ENCODE assay signal across 1 cellular context in genomic region chr7:94561841-94562514, GRCh38.
TF ChIP-seq lines count a peak whose summit lies in the region.

No MANE protein-coding gene starts in this region.

TF ChIP-seq in HepG2, 621 proteins besides CTCF, POLR2A, EP300 and RAD21 (continued from another document and continues in another):
- 0 out of 2 replicates have a peak, but pooled peaks have one; percentile 36 for TF ChIP-seq TEF (CRISPR knock-in tag; IDR thresholded peaks at IDR 0.05)
- TF ChIP-seq ZNF800 (CRISPR knock-in tag; IDR thresholded peaks at IDR 0.05): peak; percentile 79
- TF ChIP-seq FOXK1 (CRISPR knock-in tag; IDR thresholded peaks at IDR 0.05; ENCODE audit: borderline replicate concordance, low read depth): peak; percentile 66; the same call in 1 of the 2 replicates
- no peak for TF ChIP-seq BCLAF1 (IDR thresholded peaks at IDR 0.05)
- TF ChIP-seq REPIN1 (CRISPR knock-in tag; IDR thresholded peaks at IDR 0.05; ENCODE audit: borderline replicate concordance, low read depth): no peak
- TF ChIP-seq MLXIP (CRISPR knock-in tag; IDR thresholded peaks at IDR 0.05; ENCODE audit: borderline replicate concordance): 0 out of 2 replicates have a peak, but pooled peaks have one; percentile 41
- TF ChIP-seq UBTF (CRISPR knock-in tag; IDR thresholded peaks at IDR 0.05): no peak
- no peak; the same call in 1 of the 2 replicates for TF ChIP-seq SNAPC2 (CRISPR knock-in tag; IDR thresholded peaks at IDR 0.05)
- no peak for TF ChIP-seq THAP9 (CRISPR knock-in tag; IDR thresholded peaks at IDR 0.05; ENCODE audit: borderline replicate concordance)
- TF ChIP-seq ZMAT3 (CRISPR knock-in tag; conservative IDR thresholded peaks at IDR 0.05): no peak
- peak; percentile 80 for TF ChIP-seq FOXP1 (IDR thresholded peaks at IDR 0.05)
- peak; percentile 97 for TF ChIP-seq FOXP1 (CRISPR knock-in tag; IDR thresholded peaks at IDR 0.05)
- TF ChIP-seq HOXA5 (CRISPR knock-in tag; IDR thresholded peaks at IDR 0.05): peak; percentile 73
- TF ChIP-seq MXD4 (CRISPR knock-in tag; IDR thresholded peaks at IDR 0.05): peak; percentile 29; the same call in 1 of the 2 replicates
- peak; percentile 36; the same call in 1 of the 2 replicates for TF ChIP-seq ONECUT2 (CRISPR knock-in tag; IDR thresholded peaks at IDR 0.05)
- no peak for TF ChIP-seq GLMP (CRISPR knock-in tag; IDR thresholded peaks at IDR 0.05; ENCODE audit: borderline replicate concordance)
- peak; percentile 84 for TF ChIP-seq DPF2 (CRISPR knock-in tag; IDR thresholded peaks at IDR 0.05; ENCODE audit: borderline replicate concordance, low read depth)
- peak; percentile 80 for TF ChIP-seq ZKSCAN8 (CRISPR knock-in tag; IDR thresholded peaks at IDR 0.05; ENCODE audit: borderline replicate concordance)
- TF ChIP-seq ZNF317 (CRISPR knock-in tag; IDR thresholded peaks at IDR 0.05): 0 out of 2 replicates have a peak, but pooled peaks have one; percentile 45
- TF ChIP-seq ZNF260 (CRISPR knock-in tag; IDR thresholded peaks at IDR 0.05; ENCODE audit: borderline replicate concordance, low read depth): no peak
- TF ChIP-seq SOX13 (IDR thresholded peaks at IDR 0.05): peak; percentile 77; the same call in 1 of the 2 replicates
- peak in 1 of 2 experiments; percentile 99; a peak in 2 of 4 replicates for TF ChIP-seq SOX13 (CRISPR knock-in tag; conservative IDR thresholded peaks at IDR 0.05 in 1 of 2, IDR thresholded peaks at IDR 0.05 in 1 of 2)
- no peak for TF ChIP-seq SMAD1 (CRISPR knock-in tag; IDR thresholded peaks at IDR 0.05; ENCODE audit: borderline replicate concordance, low read depth)
- TF ChIP-seq TFE3 (CRISPR knock-in tag; IDR thresholded peaks at IDR 0.05): peak; percentile 60; the same call in 1 of the 2 replicates
- no peak for TF ChIP-seq ZNF724P (CRISPR knock-in tag; IDR thresholded peaks at IDR 0.05; ENCODE audit: borderline replicate concordance)
- peak; percentile 77; the same call in 1 of the 2 replicates for TF ChIP-seq NCOR1 (IDR thresholded peaks at IDR 0.05; ENCODE audit: borderline replicate concordance, low read length)
- peak; percentile 76; the same call in 1 of the 2 replicates for TF ChIP-seq RFXANK (CRISPR knock-in tag; IDR thresholded peaks at IDR 0.05)
- TF ChIP-seq ZHX2 (IDR thresholded peaks at IDR 0.05; ENCODE audit: low read depth): no peak
- peak; percentile 50; the same call in 1 of the 2 replicates for TF ChIP-seq ZHX2 (CRISPR knock-in tag; IDR thresholded peaks at IDR 0.05; ENCODE audit: borderline replicate concordance)
- TF ChIP-seq ERF (CRISPR knock-in tag; IDR thresholded peaks at IDR 0.05): peak; percentile 83
- TF ChIP-seq ZNF713 (CRISPR knock-in tag; IDR thresholded peaks at IDR 0.05): no peak
- peak; percentile 63 to 77 for TF ChIP-seq NR2F1 (CRISPR knock-in tag; IDR thresholded peaks at IDR 0.05)
- peak; percentile 90 for TF ChIP-seq TBX2 (CRISPR knock-in tag; IDR thresholded peaks at IDR 0.05; ENCODE audit: borderline replicate concordance)
